In the genomic region with DNA sequence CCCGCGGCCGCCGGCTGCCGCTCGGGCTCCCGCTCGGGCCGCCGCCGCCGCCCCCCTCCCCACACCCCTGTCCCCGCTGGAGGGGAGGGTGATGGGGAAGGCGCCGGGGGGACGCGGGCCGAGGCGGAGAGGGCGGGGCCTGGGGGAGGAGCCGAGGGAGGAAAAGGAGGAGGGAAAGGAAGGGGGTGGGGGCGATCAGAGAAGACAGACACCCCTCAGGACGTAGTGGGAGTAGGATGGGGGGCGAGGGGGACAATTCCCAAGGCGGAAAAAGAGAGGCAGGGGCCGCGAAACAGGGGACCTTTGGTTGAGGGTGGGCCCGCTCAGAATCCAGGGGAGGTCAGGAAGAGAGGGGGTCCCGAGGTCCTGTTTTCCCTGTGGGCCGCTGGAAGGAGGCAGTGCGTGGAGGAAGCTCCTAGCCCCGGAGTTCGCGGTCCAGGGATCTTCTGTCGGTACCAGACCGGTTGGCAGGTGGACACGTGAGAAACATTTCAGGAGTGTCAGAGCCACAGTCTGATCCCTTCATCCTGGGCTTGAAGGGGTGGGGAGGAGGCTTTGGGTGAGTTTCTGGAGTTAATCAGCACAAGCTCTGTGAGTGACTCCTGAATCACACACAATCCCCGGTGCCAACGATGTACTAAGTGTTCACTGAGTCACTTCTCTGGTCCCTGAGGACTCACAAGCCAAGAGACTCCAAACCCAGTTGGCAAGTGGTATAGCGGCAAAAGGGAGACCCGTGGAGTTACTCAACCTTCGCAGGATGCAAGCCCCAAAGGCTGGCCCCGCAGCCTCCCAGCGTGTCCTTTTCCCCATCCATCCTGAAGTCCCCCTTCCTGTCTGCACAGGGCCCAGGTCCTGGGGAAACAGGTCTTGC, we compare ENCODE assay signal across 8 cellular contexts. TPM values are rescaled to one million over a fixed set of nuclear protein-coding genes. Genes with fewer than 3 reads are reported as not detected.
DNase-seq lines count a peak whose midpoint lies in the region; ATAC-seq and TF ChIP-seq lines count a peak whose summit lies in the region.

A gene with protein sequence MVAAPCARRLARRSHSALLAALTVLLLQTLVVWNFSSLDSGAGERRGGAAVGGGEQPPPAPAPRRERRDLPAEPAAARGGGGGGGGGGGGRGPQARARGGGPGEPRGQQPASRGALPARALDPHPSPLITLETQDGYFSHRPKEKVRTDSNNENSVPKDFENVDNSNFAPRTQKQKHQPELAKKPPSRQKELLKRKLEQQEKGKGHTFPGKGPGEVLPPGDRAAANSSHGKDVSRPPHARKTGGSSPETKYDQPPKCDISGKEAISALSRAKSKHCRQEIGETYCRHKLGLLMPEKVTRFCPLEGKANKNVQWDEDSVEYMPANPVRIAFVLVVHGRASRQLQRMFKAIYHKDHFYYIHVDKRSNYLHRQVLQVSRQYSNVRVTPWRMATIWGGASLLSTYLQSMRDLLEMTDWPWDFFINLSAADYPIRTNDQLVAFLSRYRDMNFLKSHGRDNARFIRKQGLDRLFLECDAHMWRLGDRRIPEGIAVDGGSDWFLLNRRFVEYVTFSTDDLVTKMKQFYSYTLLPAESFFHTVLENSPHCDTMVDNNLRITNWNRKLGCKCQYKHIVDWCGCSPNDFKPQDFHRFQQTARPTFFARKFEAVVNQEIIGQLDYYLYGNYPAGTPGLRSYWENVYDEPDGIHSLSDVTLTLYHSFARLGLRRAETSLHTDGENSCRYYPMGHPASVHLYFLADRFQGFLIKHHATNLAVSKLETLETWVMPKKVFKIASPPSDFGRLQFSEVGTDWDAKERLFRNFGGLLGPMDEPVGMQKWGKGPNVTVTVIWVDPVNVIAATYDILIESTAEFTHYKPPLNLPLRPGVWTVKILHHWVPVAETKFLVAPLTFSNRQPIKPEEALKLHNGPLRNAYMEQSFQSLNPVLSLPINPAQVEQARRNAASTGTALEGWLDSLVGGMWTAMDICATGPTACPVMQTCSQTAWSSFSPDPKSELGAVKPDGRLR (minus strand): TSS at position 90 of the 874 bp plus-strand sequence. CDS start 164 bp downstream, outside the sequence.

- H3K27ac Mint-ChIP-seq in activated T-cell treated with anti-CD3 and anti-CD28 coated beads, Interleukin-2, amount 50 U/mL, for 24 hours: peak within 1 kb of the TSS; percentile 83
- H3K27ac Mint-ChIP-seq in natural killer cell treated with Interleukin-12 subunit alpha and Interleukin-12 subunit beta and Interleukin-15 and Interleukin-18, amount 100 ng/mL, for 72 hours: peak within 1 kb of the TSS; percentile 66 to 74

- H3K4me2 ChIP-seq in fibroblast of lung (ENCODE audit: extremely low read depth, insufficient read depth, low read length): peak within 1 kb of the TSS; percentile 86

- no peak for TF ChIP-seq CTCF in fibroblast of lung (conservative IDR thresholded peaks at IDR 0.05 in 1 of 2, IDR thresholded peaks at IDR 0.05 in 1 of 2; ENCODE audit: low read depth in 1 of 2, low read length in 2 of 2)

- peak; percentile 96 for DNase-seq in GM04503 (ENCODE audit: low read depth)
- DNase-seq in NCI-H345 (lab: John Stamatoyannopoulos, UW): peak; percentile 42
- peak; percentile 69 for DNase-seq in activated T-cell treated with anti-CD3 and anti-CD28 coated beads, Interleukin-2, amount 50 U/mL, for 24 hours
- peak; percentile 95 to 96 for DNase-seq in fibroblast of lung (ENCODE audit: low read depth in 2 of 2)
- peak; percentile 64 for DNase-seq in natural killer cell treated with Interleukin-12 subunit alpha and Interleukin-12 subunit beta and Interleukin-15 and Interleukin-18, amount 100 ng/mL, for 72 hours (ENCODE audit: low spot score)
- DNase-seq in ureter (ENCODE audit: low spot score): peak; percentile 70

- peaks cover 26% of the 10 kb centered on the region for H3K79me2 ChIP-seq in fibroblast of lung (ENCODE audit: control insufficient read depth, insufficient read depth, low read length)

- peaks cover 4% of the 10 kb centered on the region for H3K36me3 Mint-ChIP-seq in activated T-cell treated with anti-CD3 and anti-CD28 coated beads, Interleukin-2, amount 50 U/mL, for 24 hours (ENCODE audit: low read depth)
- peaks cover 7% of the 10 kb centered on the region for H3K36me3 Mint-ChIP-seq in natural killer cell treated with Interleukin-12 subunit alpha and Interleukin-12 subunit beta and Interleukin-15 and Interleukin-18, amount 100 ng/mL, for 72 hours

- H4K20me1 ChIP-seq in fibroblast of lung (ENCODE audit: control insufficient read depth, extremely low read depth, insufficient read depth, low read length): no peaks in the 10 kb centered on the region

- H3K9me3 ChIP-seq in fibroblast of lung (ENCODE audit: control insufficient read depth, insufficient read depth, low read depth, low read length): no peaks in the 10 kb centered on the region

- H3K4me1 Mint-ChIP-seq in activated T-cell treated with anti-CD3 and anti-CD28 coated beads, Interleukin-2, amount 50 U/mL, for 24 hours (ENCODE audit: low read depth): peaks cover 68% of the 10 kb centered on the region
- H3K4me1 Mint-ChIP-seq in natural killer cell treated with Interleukin-12 subunit alpha and Interleukin-12 subunit beta and Interleukin-15 and Interleukin-18, amount 100 ng/mL, for 72 hours (ENCODE audit: low read depth in 2 of 2): peaks cover 57 to 59% of the 10 kb centered on the region in 2 donors

- peak within 1 kb of the TSS; percentile 50 for H3K9ac ChIP-seq in fibroblast of lung (ENCODE audit: insufficient read depth, low read length)

- no peaks in the 10 kb centered on the region for H3K27me3 ChIP-seq in fibroblast of lung (ENCODE audit: control insufficient read depth, insufficient read depth, low read length)

- H3K4me1 ChIP-seq in fibroblast of lung (ENCODE audit: control insufficient read depth, extremely low read depth, insufficient read depth, low read length): peaks cover 20% of the 10 kb centered on the region

- H3K27ac ChIP-seq in fibroblast of lung (ENCODE audit: insufficient read depth, low read length): peak within 1 kb of the TSS; percentile 92

- H3K4me3 Mint-ChIP-seq in activated T-cell treated with anti-CD3 and anti-CD28 coated beads, Interleukin-2, amount 50 U/mL, for 24 hours: peak within 1 kb of the TSS; percentile 86
- peak within 1 kb of the TSS; percentile 93 for H3K4me3 Mint-ChIP-seq in natural killer cell treated with Interleukin-12 subunit alpha and Interleukin-12 subunit beta and Interleukin-15 and Interleukin-18, amount 100 ng/mL, for 72 hours

- peak within 1 kb of the TSS; percentile 43 for H2AFZ ChIP-seq in fibroblast of lung (ENCODE audit: low read length)

- no peaks in the 10 kb centered on the region for H3K9me3 Mint-ChIP-seq in activated T-cell treated with anti-CD3 and anti-CD28 coated beads, Interleukin-2, amount 50 U/mL, for 24 hours
- H3K9me3 Mint-ChIP-seq in natural killer cell treated with Interleukin-12 subunit alpha and Interleukin-12 subunit beta and Interleukin-15 and Interleukin-18, amount 100 ng/mL, for 72 hours: no peaks in the 10 kb centered on the region

- H3K4me3 ChIP-seq in fibroblast of lung (replicated peaks in 1 of 4; ENCODE audit: control extremely low read depth in 1 of 4, insufficient read depth in 1 of 4, low read depth in 3 of 4, low read length in 4 of 4): peak within 1 kb of the TSS; percentile 71 to 85 (median 78)

- no peaks in the 10 kb centered on the region for H3K27me3 Mint-ChIP-seq in activated T-cell treated with anti-CD3 and anti-CD28 coated beads, Interleukin-2, amount 50 U/mL, for 24 hours
- H3K27me3 Mint-ChIP-seq in natural killer cell treated with Interleukin-12 subunit alpha and Interleukin-12 subunit beta and Interleukin-15 and Interleukin-18, amount 100 ng/mL, for 72 hours: peaks cover 0 to 2% of the 10 kb centered on the region in 2 donors

- peak; percentile 42 to 77 for ATAC-seq in natural killer cell treated with Interleukin-12 subunit alpha and Interleukin-12 subunit beta and Interleukin-15 and Interleukin-18, amount 100 ng/mL, for 72 hours
- ATAC-seq in GM21737 (IDR thresholded peaks at IDR 0.05; ENCODE audit: unreplicated experiment): no peak
- no peak for ATAC-seq in GM19463 (IDR thresholded peaks at IDR 0.05; ENCODE audit: unreplicated experiment)

- H3K36me3 ChIP-seq in fibroblast of lung (ENCODE audit: control insufficient read depth, insufficient read depth, low read length): no peaks in the 10 kb centered on the region

RNA-seq across cellular contexts. Expression of the gene that starts here (rescaled TPM):
- total RNA-seq in fibroblast of lung (12.3 and 21.8 TPM in 2 replicates), ureter (17.0 TPM)
- 9.3 and 13.9 TPM in 2 replicates for polyA plus RNA-seq in fibroblast of lung
- 8.3 and 9.9 TPM in 2 replicates for polyA plus RNA-seq in fibroblast of lung (2012)
- 46.8 and 86.3 TPM in 2 replicates for polyA minus RNA-seq in fibroblast of lung (ENCODE audit: low replicate concordance)
- total RNA-seq in natural killer cell treated with Interleukin-12 subunit alpha and Interleukin-12 subunit beta and Interleukin-15 and Interleukin-18, amount 100 ng/mL, for 72 hours: 10 to 100 TPM; 26.4 to 41.9 TPM

Comparison
In these comparisons a context has a peak if more than half of its experiments do, and no peak if none do; other contexts are left out.
1. DNase-seq: peak in every context shown above with its lines; median percentile 96 in GM04503; 96 in fibroblast of lung; 70 in ureter; 69 in activated T-cell treated with anti-CD3 and anti-CD28 coated beads, Interleukin-2, amount 50 U/mL, for 24 hours; 64 in natural killer cell treated with Interleukin-12 subunit alpha and Interleukin-12 subunit beta and Interleukin-15 and Interleukin-18, amount 100 ng/mL, for 72 hours; 42 in NCI-H345.
2. ATAC-seq: peak in natural killer cell treated with Interleukin-12 subunit alpha and Interleukin-12 subunit beta and Interleukin-15 and Interleukin-18, amount 100 ng/mL, for 72 hours (2 of 2); none in GM21737 (single experiment) and GM19463 (single experiment).